ENCODE assay signal across 16 cellular contexts in genomic region chr7:77710067-77710466, GRCh38.
"Had no signal": no experiment of that assay in that cellular context is flagged by ENCODE, and none has a peak within 500 bp of the region (broad histone marks: within the 10 kb centered on the region; RNA-seq: fewer than 3 reads in every experiment).

No MANE protein-coding gene starts in this region.

- H3K4me3 Mint-ChIP-seq: activated CD4-positive, alpha-beta memory T cell treated with anti-CD3 and anti-CD28 coated beads for 36 hours; activated naive CD8-positive, alpha-beta T cell treated with anti-CD3 and anti-CD28 coated beads, Interleukin-2, amount 10 ng/mL, durations not matched to agents 7 days and 5 days had no signal

- H3K4me3 ChIP-seq: breast epithelium, lower lobe of right lung, ovary, thyroid gland, uterus had no signal

- H3K27me3 ChIP-seq: breast epithelium, ovary, thyroid gland, uterus had no signal

- H3K27ac Mint-ChIP-seq: activated CD4-positive, alpha-beta memory T cell treated with anti-CD3 and anti-CD28 coated beads for 36 hours; activated naive CD8-positive, alpha-beta T cell treated with anti-CD3 and anti-CD28 coated beads, Interleukin-2, amount 10 ng/mL, durations not matched to agents 7 days and 5 days had no signal

- DNase-seq: activated CD4-positive, alpha-beta memory T cell treated with anti-CD3 and anti-CD28 coated beads for 36 hours; activated CD4-positive, CD25-positive, alpha-beta regulatory T cell treated with anti-CD3 and anti-CD28 coated beads, Interleukin-2, amount 50 U/mL, for 72 hours; activated effector memory CD4-positive, alpha-beta T cell treated with anti-CD3 and anti-CD28 coated beads, Interleukin-2, amount 50 U/mL, for 16 hours; activated naive CD8-positive, alpha-beta T cell treated with anti-CD3 and anti-CD28 coated beads, Interleukin-2, amount 10 ng/mL, durations not matched to agents 7 days and 5 days; aorta; foreskin fibroblast; glutamatergic neuron; left cardiac atrium; lower lobe of right lung; ovary; stimulated activated CD4-positive, alpha-beta T cell treated with anti-CD3 and anti-CD28 coated beads, Interleukin-2, amount 100 ng/mL, for 48 hours; stimulated activated CD8-positive, alpha-beta memory T cell treated with anti-CD3 and anti-CD28 coated beads, Interleukin-4, amount 100 ng/mL, for 48 hours; thyroid gland; uterus had no signal

- H3K9me3 ChIP-seq: breast epithelium, lower lobe of right lung, ovary, thyroid gland, uterus had no signal

- H3K9me3 Mint-ChIP-seq: activated CD4-positive, alpha-beta memory T cell treated with anti-CD3 and anti-CD28 coated beads for 36 hours; activated naive CD8-positive, alpha-beta T cell treated with anti-CD3 and anti-CD28 coated beads, Interleukin-2, amount 10 ng/mL, durations not matched to agents 7 days and 5 days had no signal

- H3K27ac ChIP-seq: breast epithelium, lower lobe of right lung, ovary, thyroid gland, uterus had no signal

- H3K27me3 Mint-ChIP-seq: activated CD4-positive, alpha-beta memory T cell treated with anti-CD3 and anti-CD28 coated beads for 36 hours; activated naive CD8-positive, alpha-beta T cell treated with anti-CD3 and anti-CD28 coated beads, Interleukin-2, amount 10 ng/mL, durations not matched to agents 7 days and 5 days had no signal

- ATAC-seq: esophagus mucosa, left cardiac atrium, lower lobe of right lung had no signal

- H3K36me3 ChIP-seq: breast epithelium, ovary, thyroid gland, uterus had no signal

- H3K4me1 ChIP-seq: breast epithelium, uterus had no signal
